17 cellular contexts compared by ENCODE assay signal in genomic region chr18:55351220-55351619, GRCh38.
A peak's percentile ranks its signal among the peaks of the same experiment; 100 is the strongest.
DNase-seq lines count a peak whose midpoint lies in the region; ATAC-seq and TF ChIP-seq lines count a peak whose summit lies in the region.
"Had no signal": no experiment of that assay in that cellular context is flagged by ENCODE, and none has a peak within 500 bp of the region (broad histone marks: within the 10 kb centered on the region; RNA-seq: fewer than 3 reads in every experiment).

No MANE protein-coding gene starts in this region.

- ATAC-seq in HG03280 (IDR thresholded peaks at IDR 0.05; ENCODE audit: unreplicated experiment) (no peak), HG02798 (IDR thresholded peaks at IDR 0.05; ENCODE audit: poor library complexity, unreplicated experiment) (no peak)
- ATAC-seq: activated naive CD4-positive, alpha-beta T cell treated with anti-CD3 and anti-CD28 coated beads, Interleukin-2, amount 50 U/mL, for 72 hours; lower lobe of right lung had no signal

- intact Hi-C loops in dorsolateral prefrontal cortex (cut with DNase I) = loop anchor here (2.0 to 10.0 kb wide), 3 partner anchors 36 to 434 kb away; no protein-coding TSS in a partner anchor

- H3K9ac ChIP-seq in Loucy (ENCODE audit: low read depth, low read length, poor library complexity, severe bottlenecking) = peak overlapping the region; percentile 43

- TF ChIP-seq CTCF in Loucy (conservative IDR thresholded peaks at IDR 0.05; ENCODE audit: low read length) (no peak), dorsolateral prefrontal cortex (IDR thresholded peaks at IDR 0.05 in 54 of 56, conservative IDR thresholded peaks at IDR 0.05 in 2 of 56; ENCODE audit: low read depth in 1 of 56, partially characterized antibody in 56 of 56) (peak in 3 of 56 donors; percentile 7 to 11 (median 9))

- peaks cover 52% of the 10 kb centered on the region for H3K4me1 ChIP-seq in Loucy (ENCODE audit: insufficient read depth, low read length, poor library complexity, severe bottlenecking)
- H3K4me1 ChIP-seq: lower lobe of right lung had no signal

- no peaks in the 10 kb centered on the region for H3K9me2 ChIP-seq in Loucy (replicated peaks; ENCODE audit: low read depth, low read length)

- no peaks in the 10 kb centered on the region for H3F3A ChIP-seq in Loucy (ENCODE audit: low read depth)

- DNase-seq in dorsolateral prefrontal cortex (no peak), substantia nigra (lab: John Stamatoyannopoulos, UW) (peak in 2 of 49 donors; percentile 27 to 43), NCI-H2171 treated with DMSO at 0.1 percent for 48 hours (lab: John Stamatoyannopoulos, UW) (no peak), NCI-H510A treated with DMSO at 0.1 percent for 48 hours (lab: John Stamatoyannopoulos, UW) (no peak)
- DNase-seq: activated CD4-positive, alpha-beta T cell treated with anti-CD3 and anti-CD28 coated beads for 48 hours; activated T-cell treated with anti-CD3 and anti-CD28 coated beads for 4 hours; CD4-positive, CD25-positive, alpha-beta regulatory T cell; cerebellar nuclear complex; lower lobe of right lung; NCI-H1092 treated with DMSO at 0.1 percent for 48 hours; SHP77 treated with DMSO at 0.1 percent for 48 hours had no signal

- H3K27ac ChIP-seq in dorsolateral prefrontal cortex = peak overlapping the region; percentile 66 to 100 (median 95)
- H3K27ac ChIP-seq in layer of hippocampus (ENCODE audit: low read depth, low read length) = peak overlapping the region; percentile 91
- H3K27ac ChIP-seq in substantia nigra (ENCODE audit: low read depth, low read length, poor library complexity, severe bottlenecking) = peak overlapping the region; percentile 88
- H3K27ac ChIP-seq: epithelial cell of prostate, lower lobe of right lung had no signal

- H4K20me1 ChIP-seq in Loucy (ENCODE audit: insufficient read depth, low read length, poor library complexity, severe bottlenecking) = no peaks in the 10 kb centered on the region

- H3K36me3 ChIP-seq in Loucy (ENCODE audit: insufficient read depth, low read length) = no peaks in the 10 kb centered on the region
- H3K36me3 ChIP-seq: lower lobe of right lung had no signal

- peak overlapping the region; percentile 53 for H3K4me2 ChIP-seq in Loucy (ENCODE audit: low read depth, low read length, poor library complexity, severe bottlenecking)

- H3K4me3 ChIP-seq in Loucy (ENCODE audit: low read length, poor library complexity, severe bottlenecking) = peak overlapping the region; percentile 40
- H3K4me3 ChIP-seq in dorsolateral prefrontal cortex = peak overlapping the region; percentile 1 to 62 (median 36)
- H3K4me3 ChIP-seq: lower lobe of right lung had no signal

- H3K79me2 ChIP-seq in Loucy (ENCODE audit: insufficient read depth, low read length) = no peaks in the 10 kb centered on the region

- H3K27me3 ChIP-seq in Loucy (ENCODE audit: insufficient read depth, low read length, poor library complexity, severe bottlenecking) (no peaks in the 10 kb centered on the region), dorsolateral prefrontal cortex (no peaks in the 10 kb centered on the region), layer of hippocampus (ENCODE audit: control insufficient read depth, insufficient read depth, low read length) (no peaks in the 10 kb centered on the region)

- no peak overlapping the region for H2AFZ ChIP-seq in Loucy (ENCODE audit: low read length)

- no peaks in the 10 kb centered on the region for H3K9me3 ChIP-seq in Loucy (ENCODE audit: insufficient read depth, low read depth, low read length)
- H3K9me3 ChIP-seq: lower lobe of right lung had no signal
